Comparison of ENCODE assay signal across 17 cellular contexts in genomic region chr9:116812231-116813028, GRCh38.
DNase-seq lines count a peak whose midpoint lies in the region; ATAC-seq, FAIRE-seq and TF ChIP-seq lines count a peak whose summit lies in the region.
"Had no signal": no experiment of that assay in that cellular context is flagged by ENCODE, and none has a peak within 500 bp of the region (broad histone marks: within the 10 kb centered on the region; RNA-seq: fewer than 3 reads in every experiment).

No MANE protein-coding gene starts in this region.

- ATAC-seq in IMR-90 (ENCODE audit: low read depth), result no peak
- ATAC-seq in natural killer cell, result no peak
- ATAC-seq: CD8-positive, alpha-beta T cell; PC-3 had no signal

- no peak for TF ChIP-seq CTCF in IMR-90 (conservative IDR thresholded peaks at IDR 0.05; ENCODE audit: low read depth, low read length)
- TF ChIP-seq CTCF in astrocyte (IDR thresholded peaks at IDR 0.05; ENCODE audit: insufficient read depth, low read depth, low read length), result no peak
- TF ChIP-seq CTCF in natural killer cell (IDR thresholded peaks at IDR 0.05), result no peak

- no peaks in the 10 kb centered on the region for H3K79me2 ChIP-seq in astrocyte (ENCODE audit: insufficient read depth, low read length)

- H3K9me1 ChIP-seq in IMR-90 (ENCODE audit: insufficient read depth, low read length), result no peaks in the 10 kb centered on the region

- CTCF ChIA-PET in IMR-90 (lab: Yijun Ruan, JAX), result no interaction called here

- no peak overlapping the region for H3K56ac ChIP-seq in IMR-90 (ENCODE audit: extremely low read depth, insufficient read depth, low read length)

- no peak overlapping the region for H3K4ac ChIP-seq in IMR-90 (ENCODE audit: low read depth, low read length)

- H3K9me3 ChIP-seq in IMR-90 (ENCODE audit: control insufficient read depth, insufficient read depth, low read length) (no peaks in the 10 kb centered on the region), astrocyte (ENCODE audit: insufficient read depth, low read depth, low read length) (no peaks in the 10 kb centered on the region)
- H3K9me3 ChIP-seq: SK-N-SH had no signal

- H3K36me3 ChIP-seq in IMR-90 (ENCODE audit: control insufficient read depth, insufficient read depth, low read length) (no peaks in the 10 kb centered on the region), astrocyte (ENCODE audit: insufficient read depth, low read length) (no peaks in the 10 kb centered on the region)

- H2AFZ ChIP-seq in IMR-90 (replicated peaks; ENCODE audit: low read length, poor library complexity), result no peak overlapping the region
- no peak overlapping the region for H2AFZ ChIP-seq in astrocyte (ENCODE audit: low read depth, low read length)

- H2BK120ac ChIP-seq in IMR-90 (ENCODE audit: low read depth, low read length), result no peak overlapping the region

- dilution Hi-C loops in IMR-90 (cut with HindIII; ENCODE audit: low sequenced_read_pairs, unreplicated experiment), result no loop called here

- H2AK9ac ChIP-seq in IMR-90 (replicated peaks; ENCODE audit: low read depth, low read length, poor library complexity), result no peak overlapping the region

- H3K4me1 ChIP-seq in IMR-90 (ENCODE audit: control insufficient read depth, insufficient read depth, low read length) (no peaks in the 10 kb centered on the region), astrocyte (ENCODE audit: insufficient read depth, low read length) (peaks cover 6% of the 10 kb centered on the region)

- no peak overlapping the region for H3K27ac ChIP-seq in IMR-90 (ENCODE audit: insufficient read depth, low read length)
- no peak overlapping the region for H3K27ac ChIP-seq in astrocyte (ENCODE audit: low read depth, low read length)

- H3K36me3 Mint-ChIP-seq in astrocyte (ENCODE audit: low read depth, unreplicated experiment), result no peaks in the 10 kb centered on the region
- H3K36me3 Mint-ChIP-seq in natural killer cell, result no peaks in the 10 kb centered on the region
- H3K36me3 Mint-ChIP-seq: CD8-positive, alpha-beta T cell had no signal

- no peak overlapping the region for H4K8ac ChIP-seq in IMR-90 (ENCODE audit: low read depth in 2 of 2, low read length in 2 of 2)

- H3K4me1 Mint-ChIP-seq in astrocyte (ENCODE audit: low read depth, unreplicated experiment) (peaks cover 15% of the 10 kb centered on the region), natural killer cell (no peaks in the 10 kb centered on the region)

- FAIRE-seq in astrocyte (lab: Jason Lieb, UNC), result no peak
- FAIRE-seq: H1 had no signal

- H3K9ac ChIP-seq in IMR-90 (ENCODE audit: low read depth, low read length) (no peak overlapping the region), astrocyte (ENCODE audit: low read length) (no peak overlapping the region)
- H3K9ac ChIP-seq: SK-N-SH had no signal

- no peak for TF ChIP-seq RAD21 in IMR-90 (IDR thresholded peaks at IDR 0.05; ENCODE audit: low read length)

- no peak overlapping the region for H2AK5ac ChIP-seq in IMR-90 (ENCODE audit: low read depth, low read length)

- no peak overlapping the region for H3K18ac ChIP-seq in IMR-90 (ENCODE audit: low read depth, low read length)

- no CpG with 5 or more reads among the region's 7 CpGs for WGBS in IMR-90 (ENCODE audit: extremely low coverage in 2 of 2, insufficient read length in 1 of 2), 2 experiments

- no TSS peak for BruUV-seq in IMR-90 (replicated peaks; lab: Mats Ljungman, UMichigan)

- H4K91ac ChIP-seq in IMR-90 (ENCODE audit: insufficient read depth, low read depth, low read length), result no peak overlapping the region

- in situ Hi-C loops in IMR-90 (cut with MboI; ENCODE audit: low sequenced_read_pairs), result no loop called here

- no peak overlapping the region for H2BK5ac ChIP-seq in IMR-90 (ENCODE audit: low read depth, low read length, poor library complexity, severe bottlenecking)

- H3K79me1 ChIP-seq in IMR-90 (ENCODE audit: low read depth in 1 of 2, low read length in 2 of 2), result no peaks in the 10 kb centered on the region

- H3K4me2 ChIP-seq in IMR-90 (ENCODE audit: low read depth, low read length), result no peak overlapping the region
- no peak overlapping the region for H3K4me2 ChIP-seq in astrocyte (ENCODE audit: low read length)
- H3K4me2 ChIP-seq: SK-N-SH had no signal

- H4K20me1 ChIP-seq in IMR-90 (ENCODE audit: insufficient read depth, low read length) (no peaks in the 10 kb centered on the region), astrocyte (ENCODE audit: insufficient read depth, low read length) (no peaks in the 10 kb centered on the region)

- H3K14ac ChIP-seq in IMR-90 (replicated peaks; ENCODE audit: low read depth, low read length), result no peak overlapping the region

- no peak overlapping the region for H2BK15ac ChIP-seq in IMR-90 (ENCODE audit: low read depth, low read length)

- H3K9me3 Mint-ChIP-seq in astrocyte (ENCODE audit: unreplicated experiment) (no peaks in the 10 kb centered on the region), natural killer cell (peaks cover 0 to 10% of the 10 kb centered on the region in 2 donors)
- H3K9me3 Mint-ChIP-seq: CD8-positive, alpha-beta T cell had no signal

- no peak overlapping the region for H3K4me3 ChIP-seq in IMR-90 (ENCODE audit: insufficient read depth, low read depth, low read length)
- no peak overlapping the region for H3K4me3 ChIP-seq in astrocyte (ENCODE audit: insufficient read depth, low read depth, low read length)

- POLR2A ChIA-PET in IMR-90 (lab: Charles Lee; ENCODE audit: unreplicated experiment), result no interaction called here

- H3K27me3 ChIP-seq in IMR-90 (ENCODE audit: control insufficient read depth, insufficient read depth, low read length) (no peaks in the 10 kb centered on the region), astrocyte (ENCODE audit: insufficient read depth, low read length) (no peaks in the 10 kb centered on the region)

- DNase-seq in IMR-90 (peak; percentile 13), astrocyte (ENCODE audit: low read depth) (no peak), head of caudate nucleus (peak in 22 of 42 donors; percentile 9 to 60 (median 38)), stromal cell of bone marrow (ENCODE audit: low read depth) (peak; percentile 5), natural killer cell (no peak), NCI-H187 (lab: John Stamatoyannopoulos, UW) (no peak), NCI-H1436 treated with DMSO at 0.1 percent for 48 hours (lab: John Stamatoyannopoulos, UW) (no peak)
- DNase-seq: CD8-positive, alpha-beta T cell; DMS 273 treated with DMSO at 0.1 percent for 48 hours; Kasumi-1; MV-4-11; NCI-H1436; NCI-H2081 treated with DMSO at 0.1 percent for 48 hours; NCI-H524 treated with DMSO at 0.1 percent for 48 hours; PC-3; SK-N-SH had no signal

- no peak overlapping the region for H4K5ac ChIP-seq in IMR-90 (ENCODE audit: low read depth, low read length)

- intact Hi-C loops in IMR-90 (cut with micrococcal nuclease), result no loop called here
- intact Hi-C loops in head of caudate nucleus (cut with DNase I), result no loop called here
- intact Hi-C loops in natural killer cell (cut with micrococcal nuclease), result no loop called here

- peak overlapping the region; percentile 2 for H3K27ac Mint-ChIP-seq in astrocyte (ENCODE audit: unreplicated experiment)
- H3K27ac Mint-ChIP-seq in natural killer cell, result no peak overlapping the region
- H3K27ac Mint-ChIP-seq: CD8-positive, alpha-beta T cell had no signal

- TF ChIP-seq POLR2A in IMR-90 (IDR thresholded peaks at IDR 0.05; ENCODE audit: low read depth, low read length), result no peak

- no peak overlapping the region for H3K23ac ChIP-seq in IMR-90 (ENCODE audit: low read depth, low read length)

- H3K27me3 Mint-ChIP-seq in astrocyte (ENCODE audit: low read depth, unreplicated experiment), result no peaks in the 10 kb centered on the region
- no peaks in the 10 kb centered on the region for H3K27me3 Mint-ChIP-seq in natural killer cell (ENCODE audit: low read depth in 2 of 2)

- H3K4me3 Mint-ChIP-seq in astrocyte (ENCODE audit: unreplicated experiment) (no peak overlapping the region), natural killer cell (no peak overlapping the region)
- H3K4me3 Mint-ChIP-seq: CD8-positive, alpha-beta T cell had no signal

- H2BK20ac ChIP-seq in IMR-90 (ENCODE audit: low read depth, low read length), result no peak overlapping the region

TF ChIP-seq in IMR-90, 13 proteins besides CTCF, POLR2A, EP300 and RAD21:
- TF ChIP-seq RFX5 (IDR thresholded peaks at IDR 0.05; ENCODE audit: low read depth, low read length) (no peak), RCOR1 (IDR thresholded peaks at IDR 0.05; ENCODE audit: insufficient replicate concordance, low read length) (no peak), SMC3 (IDR thresholded peaks at IDR 0.05; ENCODE audit: low read depth, low read length) (no peak), FOS (IDR thresholded peaks at IDR 0.05; ENCODE audit: low read depth, low read length) (no peak), CEBPB (IDR thresholded peaks at IDR 0.05; ENCODE audit: low read depth, low read length) (no peak), MXI1 (IDR thresholded peaks at IDR 0.05; ENCODE audit: borderline replicate concordance, low read depth, low read length) (no peak), MAFK (IDR thresholded peaks at IDR 0.05; ENCODE audit: low read depth, low read length) (no peak), CHD1 (IDR thresholded peaks at IDR 0.05; ENCODE audit: low read depth, low read length) (no peak), ELK1 (IDR thresholded peaks at IDR 0.05; ENCODE audit: borderline replicate concordance, low read depth, low read length) (no peak), NFE2L2 (IDR thresholded peaks at IDR 0.05; ENCODE audit: low read depth, low read length) (no peak), MAZ (IDR thresholded peaks at IDR 0.05; ENCODE audit: borderline replicate concordance, low read depth, low read length) (no peak), BHLHE40 (IDR thresholded peaks at IDR 0.05; ENCODE audit: low read depth, low read length) (no peak)
TF ChIP-seq in IMR-90: peak in this region for 0.

Comparison
In these comparisons a context has a peak if more than half of its experiments do, and no peak if none do; other contexts are left out.
1. DNase-seq: peak in IMR-90 (single experiment), head of caudate nucleus (22 of 42) and stromal cell of bone marrow (single experiment); none in astrocyte (single experiment), natural killer cell (single experiment), NCI-H187 (0 of 2) and NCI-H1436 treated with DMSO at 0.1 percent for 48 hours (single experiment).